20 cellular contexts compared by ENCODE assay signal in genomic region chr2:128580988-128581848, GRCh38.
DNase-seq lines count a peak whose midpoint lies in the region; ATAC-seq and TF ChIP-seq lines count a peak whose summit lies in the region.
"Had no signal": no experiment of that assay in that cellular context is flagged by ENCODE, and none has a peak within 500 bp of the region (broad histone marks: within the 10 kb centered on the region; RNA-seq: fewer than 3 reads in every experiment).

No MANE protein-coding gene starts in this region.

- peak overlapping the region; percentile 52 for H3K27ac Mint-ChIP-seq in neural crest cell (ENCODE audit: unreplicated experiment)
- H3K27ac Mint-ChIP-seq: CD8-positive, alpha-beta memory T cell had no signal

- ATAC-seq in heart left ventricle (no peak), right lobe of liver (peak; percentile 62 to 83 (median 72)), upper lobe of left lung (ENCODE audit: low FRiP score in 2 of 2) (peak; percentile 7 to 58), HG03571 (IDR thresholded peaks at IDR 0.05; ENCODE audit: unreplicated experiment) (no peak)
- ATAC-seq: HCT116 had no signal

- peak; percentile 44 for DNase-seq in right atrium auricular region (ENCODE audit: low spot score)
- DNase-seq in heart left ventricle: no peak
- no peak for DNase-seq in right lobe of liver
- no peak for DNase-seq in neural crest cell (ENCODE audit: low read depth, low spot score)
- peak in 1 of 2 donors; percentile 53 for DNase-seq in upper lobe of left lung
- DNase-seq in NCI-H345 treated with DMSO at 0.1 percent for 48 hours (lab: John Stamatoyannopoulos, UW; ENCODE audit: unreplicated experiment): no peak
- no peak for DNase-seq in HPDE6-E6E7 (ENCODE audit: extremely low spot score)
- DNase-seq: CD8-positive, alpha-beta memory T cell; GOT3; NCI-H1048; NCI-H146; NCI-H2081; NCI-H2171 treated with DMSO at 0.1 percent for 48 hours; NCI-H446 treated with DMSO at 0.1 percent for 48 hours; NCI-H69; Right ventricle myocardium superior had no signal

- 86 to 95% (median 90%) methylated on average over 6 of the region's 6 CpGs for WGBS in heart left ventricle, 4 donors
- 67% methylated on average over 3 of the region's 6 CpGs for WGBS in right lobe of liver (ENCODE audit: insufficient coverage, low coverage, low lambda C conversion rate, missing lambda C conversion rate)
- WGBS in upper lobe of left lung, 2 donors: 83 to 89% methylated on average over 5 to 6 of the region's 6 CpGs

- no peaks in the 10 kb centered on the region for H3K36me3 Mint-ChIP-seq in neural crest cell (ENCODE audit: low read depth)

- H3K36me3 ChIP-seq in right atrium auricular region (no peaks in the 10 kb centered on the region), heart left ventricle (no peaks in the 10 kb centered on the region), right lobe of liver (no peaks in the 10 kb centered on the region), upper lobe of left lung (no peaks in the 10 kb centered on the region)
- H3K36me3 ChIP-seq: BLaER1 treated with 17β-estradiol and CSF1 and Interleukin-3, amounts not matched to agents 10 nM and 100 nM; Peyer's patch had no signal

- intact Hi-C loops in heart left ventricle (cut with DNase I) (no loop called here), right lobe of liver (cut with DNase I) (no loop called here)

- no peak overlapping the region for H3K27ac ChIP-seq in right atrium auricular region
- H3K27ac ChIP-seq in heart left ventricle: no peak overlapping the region
- no peak overlapping the region for H3K27ac ChIP-seq in right lobe of liver
- no peak overlapping the region for H3K27ac ChIP-seq in upper lobe of left lung
- H3K27ac ChIP-seq: BLaER1 treated with 17β-estradiol and CSF1 and Interleukin-3, amounts not matched to agents 10 nM and 100 nM; Peyer's patch had no signal

- H3K27me3 ChIP-seq in right atrium auricular region (no peaks in the 10 kb centered on the region), heart left ventricle (no peaks in the 10 kb centered on the region), right lobe of liver (no peaks in the 10 kb centered on the region), upper lobe of left lung (no peaks in the 10 kb centered on the region)
- H3K27me3 ChIP-seq: BLaER1 treated with 17β-estradiol and CSF1 and Interleukin-3, amounts not matched to agents 10 nM and 100 nM; Peyer's patch had no signal

- no peak overlapping the region for H3K4me3 ChIP-seq in right atrium auricular region
- no peak overlapping the region for H3K4me3 ChIP-seq in heart left ventricle
- no peak overlapping the region for H3K4me3 ChIP-seq in right lobe of liver
- no peak overlapping the region for H3K4me3 ChIP-seq in upper lobe of left lung
- H3K4me3 ChIP-seq: BLaER1 treated with 17β-estradiol and CSF1 and Interleukin-3, amounts not matched to agents 10 nM and 100 nM; Peyer's patch had no signal

- no peak for TF ChIP-seq EP300 in upper lobe of left lung (IDR thresholded peaks at IDR 0.05)

- no peaks in the 10 kb centered on the region for H3K27me3 Mint-ChIP-seq in neural crest cell (ENCODE audit: low read depth)

- H3K4me1 ChIP-seq in right atrium auricular region: no peaks in the 10 kb centered on the region
- no peaks in the 10 kb centered on the region for H3K4me1 ChIP-seq in heart left ventricle
- no peaks in the 10 kb centered on the region for H3K4me1 ChIP-seq in right lobe of liver
- no peaks in the 10 kb centered on the region for H3K4me1 ChIP-seq in upper lobe of left lung
- H3K4me1 ChIP-seq: Peyer's patch had no signal

- H3K9me3 Mint-ChIP-seq in neural crest cell: peaks cover 6% of the 10 kb centered on the region

- TF ChIP-seq POLR2A in heart left ventricle (IDR thresholded peaks at IDR 0.05) (no peak), right lobe of liver (IDR thresholded peaks at IDR 0.05) (no peak), upper lobe of left lung (IDR thresholded peaks at IDR 0.05) (no peak)

- no peak overlapping the region for H3K4me3 Mint-ChIP-seq in neural crest cell
- H3K4me3 Mint-ChIP-seq: CD8-positive, alpha-beta memory T cell had no signal

- H3K4me1 Mint-ChIP-seq in neural crest cell: peaks cover 4% of the 10 kb centered on the region
- H3K4me1 Mint-ChIP-seq: CD8-positive, alpha-beta memory T cell had no signal

- H3K9me3 ChIP-seq in right atrium auricular region (peaks cover 0 to 5% of the 10 kb centered on the region in 2 donors), heart left ventricle (peaks cover 0 to 11% (median 0%) of the 10 kb centered on the region in 12 donors), right lobe of liver (no peaks in the 10 kb centered on the region), upper lobe of left lung (no peaks in the 10 kb centered on the region)
- H3K9me3 ChIP-seq: Peyer's patch had no signal

- TF ChIP-seq CTCF in right atrium auricular region (IDR thresholded peaks at IDR 0.05) (no peak), heart left ventricle (IDR thresholded peaks at IDR 0.05) (no peak), right lobe of liver (IDR thresholded peaks at IDR 0.05) (no peak), neural crest cell (conservative IDR thresholded peaks at IDR 0.05) (no peak), upper lobe of left lung (IDR thresholded peaks at IDR 0.05) (no peak)

Comparison
In these comparisons a context has a peak if more than half of its experiments do, and no peak if none do; other contexts are left out.
1. ATAC-seq: peak in right lobe of liver (4 of 4) and upper lobe of left lung (2 of 2); none in heart left ventricle (0 of 4) and HG03571 (single experiment).